Comparison of ENCODE assay signal across 13 cellular contexts in genomic region chr2:235458839-235459273, GRCh38. TPM values are rescaled to one million over a fixed set of nuclear protein-coding genes. Genes with fewer than 3 reads are reported as not detected.
DNase-seq lines count a peak whose midpoint lies in the region; ATAC-seq and TF ChIP-seq lines count a peak whose summit lies in the region.
"Had no signal": no experiment of that assay in that cellular context is flagged by ENCODE, and none has a peak within 500 bp of the region (broad histone marks: within the 10 kb centered on the region; RNA-seq: fewer than 3 reads in every experiment).

No MANE protein-coding gene starts in this region.

- no peak overlapping the region for H3K27ac Mint-ChIP-seq in activated T-helper 17 cell treated with anti-CD3 and anti-CD28 coated beads, Interleukin-2, amount 50 U/mL, for 72 hours
- H3K27ac Mint-ChIP-seq: T-helper 2 cell treated with Interferon-gamma antibody and Interleukin-4, amounts not matched to agents 5 μg/mL and 100 μg/mL, for 36 hours had no signal

- no peaks in the 10 kb centered on the region for H3K4me1 Mint-ChIP-seq in activated T-helper 17 cell treated with anti-CD3 and anti-CD28 coated beads, Interleukin-2, amount 50 U/mL, for 72 hours

- no peak overlapping the region for H3K4me3 ChIP-seq in right atrium auricular region

- DNase-seq in left ventricle myocardium superior (peak; percentile 50), right atrium auricular region (ENCODE audit: low spot score) (no peak), RWPE1 (ENCODE audit: low spot score) (peak; percentile 52), iPS-NIHi11 (ENCODE audit: low spot score) (peak; percentile 38), superior temporal gyrus (ENCODE audit: extremely low spot score) (no peak)
- DNase-seq: activated T-cell treated with anti-CD3 and anti-CD28 coated beads for 4 hours, BE2C, glutamatergic neuron, KBM-7 had no signal

- H3K27ac ChIP-seq in right atrium auricular region, result no peak overlapping the region
- H3K27ac ChIP-seq in RWPE1, result no peak overlapping the region

- ATAC-seq in left ventricle myocardium superior, result peak; percentile 29
- no peak for ATAC-seq in HG02981 (IDR thresholded peaks at IDR 0.05; ENCODE audit: unreplicated experiment)
- ATAC-seq in activated T-helper 17 cell treated with anti-CD3 and anti-CD28 coated beads, Interleukin-2, amount 50 U/mL, for 72 hours (replicated peaks), result no peak
- ATAC-seq in GM19397 (IDR thresholded peaks at IDR 0.05; ENCODE audit: unreplicated experiment), result no peak

- no peak for TF ChIP-seq CTCF in right atrium auricular region (IDR thresholded peaks at IDR 0.05)
- no peak for TF ChIP-seq CTCF in RWPE1 (conservative IDR thresholded peaks at IDR 0.05; ENCODE audit: low read depth)

- H3K9me3 Mint-ChIP-seq in activated T-helper 17 cell treated with anti-CD3 and anti-CD28 coated beads, Interleukin-2, amount 50 U/mL, for 72 hours, result no peaks in the 10 kb centered on the region
- H3K9me3 Mint-ChIP-seq: T-helper 2 cell treated with Interferon-gamma antibody and Interleukin-4, amounts not matched to agents 5 μg/mL and 100 μg/mL, for 36 hours had no signal

- no peak overlapping the region for H3K4me3 Mint-ChIP-seq in activated T-helper 17 cell treated with anti-CD3 and anti-CD28 coated beads, Interleukin-2, amount 50 U/mL, for 72 hours
- H3K4me3 Mint-ChIP-seq: T-helper 2 cell treated with Interferon-gamma antibody and Interleukin-4, amounts not matched to agents 5 μg/mL and 100 μg/mL, for 36 hours had no signal

- intact Hi-C loops in left ventricle myocardium superior (cut with micrococcal nuclease), result no loop called here

- H3K36me3 ChIP-seq in right atrium auricular region, result no peaks in the 10 kb centered on the region
- H3K36me3 ChIP-seq: BE2C had no signal

- H3K27me3 ChIP-seq in right atrium auricular region, result no peaks in the 10 kb centered on the region
- H3K27me3 ChIP-seq: BE2C had no signal

- no peaks in the 10 kb centered on the region for H3K9me3 ChIP-seq in right atrium auricular region
- H3K9me3 ChIP-seq: BE2C had no signal

- H3K4me1 ChIP-seq in right atrium auricular region, result no peaks in the 10 kb centered on the region
- H3K4me1 ChIP-seq: BE2C had no signal

- no peaks in the 10 kb centered on the region for H3K36me3 Mint-ChIP-seq in activated T-helper 17 cell treated with anti-CD3 and anti-CD28 coated beads, Interleukin-2, amount 50 U/mL, for 72 hours (ENCODE audit: low read depth)

- POLR2A ChIA-PET in RWPE1 (lab: Yijun Ruan, JAX; ENCODE audit: low non-redundant PET), result no interaction called here

- peaks cover 25% of the 10 kb centered on the region for H3K27me3 Mint-ChIP-seq in activated T-helper 17 cell treated with anti-CD3 and anti-CD28 coated beads, Interleukin-2, amount 50 U/mL, for 72 hours

- CTCF ChIA-PET in RWPE1 (lab: Yijun Ruan, JAX), result interaction anchor here (0.5 kb wide), 1 partner anchor 11 kb away, joined by 3 read pairs; no protein-coding TSS in a partner anchor

RNA-seq across cellular contexts. Expression of gene AGAP1, which starts 35.0 kb away (rescaled TPM):
- total RNA-seq in left ventricle myocardium superior, result 22.3 TPM
- 10 to 100 TPM; 11.6 to 17.2 TPM for total RNA-seq in right atrium auricular region
- total RNA-seq in activated T-helper 17 cell treated with anti-CD3 and anti-CD28 coated beads, Interleukin-2, amount 50 U/mL, for 72 hours, result 1 to 10 TPM; 2.2 to 5.3 TPM

Comparison
In these comparisons a context has a peak if more than half of its experiments do, and no peak if none do; other contexts are left out.
1. DNase-seq: peak in left ventricle myocardium superior (single experiment), RWPE1 (single experiment) and iPS-NIHi11 (single experiment); none in right atrium auricular region (single experiment) and superior temporal gyrus (single experiment).